Comparison of ENCODE assay signal across 22 cellular contexts in the genomic region with DNA sequence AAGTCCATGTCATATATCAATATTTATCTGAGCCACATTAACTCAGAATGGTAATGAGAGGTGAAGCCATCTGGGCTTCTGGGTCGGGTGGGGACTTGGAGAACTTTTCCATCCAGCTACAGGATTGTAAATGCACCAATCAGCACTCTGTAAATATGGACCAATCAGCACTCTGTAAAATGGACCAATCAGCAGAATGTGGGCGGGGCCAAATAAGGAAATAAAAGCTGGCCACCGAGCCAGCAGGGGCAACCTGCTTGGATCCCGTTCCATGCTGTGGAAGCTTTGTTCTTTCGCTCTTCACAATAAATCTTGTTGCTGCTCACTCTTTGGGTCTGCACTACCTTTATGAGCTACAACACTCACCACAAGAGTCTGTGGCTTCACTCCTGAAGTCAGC.
A peak's percentile ranks its signal among the peaks of the same experiment; 100 is the strongest.
DNase-seq lines count a peak whose midpoint lies in the region; ATAC-seq and TF ChIP-seq lines count a peak whose summit lies in the region.
"Had no signal": no experiment of that assay in that cellular context is flagged by ENCODE, and none has a peak within 500 bp of the region (broad histone marks: within the 10 kb centered on the region; RNA-seq: fewer than 3 reads in every experiment).

No MANE protein-coding gene starts in this region.

- H3K27ac ChIP-seq in endodermal cell (ENCODE audit: low read depth, low read length) (no peak overlapping the region), Peyer's patch (no peak overlapping the region), GM23338 (ENCODE audit: low read depth) (no peak overlapping the region)
- H3K27ac ChIP-seq: BLaER1 had no signal

- DNase-seq in Caco-2 (no peak), NAMALWA (ENCODE audit: low spot score) (peak; percentile 31), WTC11 (ENCODE audit: low spot score) (no peak), endodermal cell (no peak), Peyer's patch (no peak), cardiac septum (ENCODE audit: low spot score) (no peak), DMS79 (lab: John Stamatoyannopoulos, UW) (no peak), GM23338 (ENCODE audit: low spot score) (no peak)
- DNase-seq: 8988T; ACHN; BE2C; C1 segment of cervical spinal cord; Calu3; CD4-positive, alpha-beta memory T cell; CD4-positive, CD25-positive, alpha-beta regulatory T cell; CD8-positive, alpha-beta memory T cell; COR-L47; EL; GDM1 had no signal

- no TSS peak for BruUV-seq in Caco-2 (replicated peaks; lab: Mats Ljungman, UMichigan)

- CTCF ChIA-PET in Caco-2 (lab: Charles Lee) (no interaction called here), WTC11 (lab: Charles Lee) (no interaction called here)

- no peaks in the 10 kb centered on the region for H3K79me2 ChIP-seq in GM23338 (replicated peaks; ENCODE audit: insufficient read depth)

- H3K27me3 ChIP-seq in Caco-2 (replicated peaks; ENCODE audit: control insufficient read depth, insufficient read depth, low read length) (no peaks in the 10 kb centered on the region), endodermal cell (ENCODE audit: control insufficient read depth, insufficient read depth, low read length, poor library complexity, severe bottlenecking) (no peaks in the 10 kb centered on the region), Peyer's patch (no peaks in the 10 kb centered on the region), GM23338 (ENCODE audit: insufficient read depth) (no peaks in the 10 kb centered on the region)
- H3K27me3 ChIP-seq: BE2C, BLaER1 had no signal

- H3K27ac Mint-ChIP-seq in Caco-2 (ENCODE audit: unreplicated experiment) (peak overlapping the region; percentile 80), WTC11 (no peak overlapping the region), endodermal cell (no peak overlapping the region), GM23338 (no peak overlapping the region)
- H3K27ac Mint-ChIP-seq: CD14-positive monocyte; CD4-positive, alpha-beta memory T cell; CD4-positive, CD25-positive, alpha-beta regulatory T cell; CD8-positive, alpha-beta memory T cell had no signal

- 92 to 100% methylated on average over 5 of the region's 5 CpGs for WGBS in endodermal cell (ENCODE audit: insufficient coverage in 1 of 2, insufficient read length in 1 of 2), 2 experiments

- no peaks in the 10 kb centered on the region for H3K9me2 ChIP-seq in GM23338 (ENCODE audit: insufficient read depth)

- H3K9me3 Mint-ChIP-seq in Caco-2 (ENCODE audit: unreplicated experiment) (peaks cover 20% of the 10 kb centered on the region), WTC11 (peaks cover 38% of the 10 kb centered on the region), endodermal cell (peaks cover 39% of the 10 kb centered on the region), GM23338 (peaks cover 8% of the 10 kb centered on the region)

- no peak overlapping the region for H3K4me2 ChIP-seq in GM23338
- H3K4me2 ChIP-seq: BLaER1 had no signal

- no peak for ATAC-seq in WTC11
- ATAC-seq in GM23338, result no peak
- ATAC-seq: GM12878 had no signal

- no peaks in the 10 kb centered on the region for H4K20me1 ChIP-seq in GM23338 (replicated peaks; ENCODE audit: insufficient read depth)
- H4K20me1 ChIP-seq: BLaER1 had no signal

- TF ChIP-seq POLR2A in Peyer's patch (IDR thresholded peaks at IDR 0.05), result no peak

- intact Hi-C loops in Caco-2 (cut with micrococcal nuclease; ENCODE audit: unreplicated experiment), result no loop called here
- intact Hi-C loops in cardiac septum (cut with DNase I), result no loop called here

- no peaks in the 10 kb centered on the region for H3F3A ChIP-seq in GM23338 (replicated peaks; ENCODE audit: low read depth)

- H3K4me1 ChIP-seq in Caco-2 (peaks cover 34% of the 10 kb centered on the region), endodermal cell (ENCODE audit: control insufficient read depth, insufficient read depth, low read length) (peaks cover 4% of the 10 kb centered on the region), Peyer's patch (no peaks in the 10 kb centered on the region), GM23338 (ENCODE audit: insufficient read depth) (peaks cover 25% of the 10 kb centered on the region)
- H3K4me1 ChIP-seq: BLaER1 had no signal

- no peak for TF ChIP-seq CTCF in Caco-2 (IDR thresholded peaks at IDR 0.05; ENCODE audit: insufficient read depth in 1 of 2, low read depth in 1 of 2, low read length in 1 of 2, severe bottlenecking in 1 of 2, unreplicated experiment in 1 of 2)
- no peak for TF ChIP-seq CTCF in WTC11 (IDR thresholded peaks at IDR 0.05)
- no peak for TF ChIP-seq CTCF in endodermal cell (conservative IDR thresholded peaks at IDR 0.05)
- no peak for TF ChIP-seq CTCF in Peyer's patch (IDR thresholded peaks at IDR 0.05)
- no peak for TF ChIP-seq CTCF in GM23338 (conservative IDR thresholded peaks at IDR 0.05; ENCODE audit: low read depth in 2 of 2)

- no peak overlapping the region for H2AFZ ChIP-seq in GM23338

- H3K4me1 Mint-ChIP-seq in Caco-2 (ENCODE audit: low read depth, unreplicated experiment) (peaks cover 39% of the 10 kb centered on the region), WTC11 (peaks cover 29% of the 10 kb centered on the region), endodermal cell (peaks cover 32% of the 10 kb centered on the region), GM23338 (peaks cover 19% of the 10 kb centered on the region; the same call in 2 of the 3 replicates)
- H3K4me1 Mint-ChIP-seq: CD14-positive monocyte; CD4-positive, alpha-beta memory T cell; CD4-positive, CD25-positive, alpha-beta regulatory T cell; CD8-positive, alpha-beta memory T cell had no signal

- no peak overlapping the region for H3K4me3 Mint-ChIP-seq in Caco-2 (ENCODE audit: unreplicated experiment)
- no peak overlapping the region for H3K4me3 Mint-ChIP-seq in WTC11
- no peak overlapping the region for H3K4me3 Mint-ChIP-seq in endodermal cell
- no peak overlapping the region for H3K4me3 Mint-ChIP-seq in GM23338
- H3K4me3 Mint-ChIP-seq: CD14-positive monocyte; CD4-positive, alpha-beta memory T cell; CD4-positive, CD25-positive, alpha-beta regulatory T cell; CD8-positive, alpha-beta memory T cell had no signal

- H3K36me3 Mint-ChIP-seq in Caco-2 (ENCODE audit: insufficient read depth, unreplicated experiment) (peaks cover 9% of the 10 kb centered on the region), WTC11 (peaks cover 35% of the 10 kb centered on the region), endodermal cell (ENCODE audit: low read depth) (peaks cover 41% of the 10 kb centered on the region), GM23338 (ENCODE audit: low read depth) (peaks cover 16% of the 10 kb centered on the region; the same call in 2 of the 3 replicates)
- H3K36me3 Mint-ChIP-seq: CD14-positive monocyte; CD4-positive, alpha-beta memory T cell; CD4-positive, CD25-positive, alpha-beta regulatory T cell; CD8-positive, alpha-beta memory T cell had no signal

- H3K4me3 ChIP-seq in Caco-2 (ENCODE audit: low read depth, low read length) (no peak overlapping the region), endodermal cell (ENCODE audit: low read length) (peak overlapping the region; percentile 45), Peyer's patch (no peak overlapping the region), GM23338 (no peak overlapping the region)
- H3K4me3 ChIP-seq: BLaER1, GM12878 had no signal

- POLR2A ChIA-PET in Caco-2 (lab: Charles Lee) (no interaction called here), WTC11 (lab: Charles Lee) (no interaction called here)

- H3K9me3 ChIP-seq in Caco-2 (peaks cover 19% of the 10 kb centered on the region), endodermal cell (ENCODE audit: control insufficient read depth, low read length) (peaks cover 52% of the 10 kb centered on the region), Peyer's patch (no peaks in the 10 kb centered on the region)
- H3K9me3 ChIP-seq: BE2C had no signal

- H3K9ac ChIP-seq in endodermal cell (ENCODE audit: extremely low read depth, low read length, poor library complexity, severe bottlenecking), result no peak overlapping the region
- H3K9ac ChIP-seq: BLaER1 had no signal

- H3K27me3 Mint-ChIP-seq in Caco-2 (ENCODE audit: insufficient read depth, unreplicated experiment) (no peaks in the 10 kb centered on the region), WTC11 (ENCODE audit: low read depth) (no peaks in the 10 kb centered on the region), endodermal cell (ENCODE audit: insufficient read depth) (no peaks in the 10 kb centered on the region), GM23338 (ENCODE audit: insufficient read depth, low read depth, poor library complexity) (peaks cover 2% of the 10 kb centered on the region)
- H3K27me3 Mint-ChIP-seq: CD4-positive, alpha-beta memory T cell; CD4-positive, CD25-positive, alpha-beta regulatory T cell; CD8-positive, alpha-beta memory T cell had no signal

- H3K36me3 ChIP-seq in Caco-2 (ENCODE audit: control insufficient read depth, insufficient read depth, low read length) (no peaks in the 10 kb centered on the region), endodermal cell (ENCODE audit: control insufficient read depth, insufficient read depth, low read length) (peaks cover 15% of the 10 kb centered on the region), Peyer's patch (no peaks in the 10 kb centered on the region), GM23338 (ENCODE audit: insufficient read depth) (no peaks in the 10 kb centered on the region)
- H3K36me3 ChIP-seq: BE2C, BLaER1 had no signal

TF ChIP-seq in WTC11, 78 proteins besides CTCF, POLR2A, EP300 and RAD21 (continues in another document):
- TF ChIP-seq NFYB (CRISPR knock-in tag; conservative IDR thresholded peaks at IDR 0.05; ENCODE audit: low read depth) (peak; percentile 35; the same call in 1 of the 2 replicates), ESRRA (CRISPR knock-in tag; IDR thresholded peaks at IDR 0.05; ENCODE audit: borderline replicate concordance) (no peak)

TF ChIP-seq in GM23338, 12 proteins besides CTCF, POLR2A, EP300 and RAD21 (continues in another document):
- TF ChIP-seq ZNF331 (CRISPR knock-in tag; IDR thresholded peaks at IDR 0.05; ENCODE audit: low read depth) (no peak), ZNF114 (CRISPR knock-in tag; IDR thresholded peaks at IDR 0.05) (no peak)
- TF ChIP-seq, protein P1, sequence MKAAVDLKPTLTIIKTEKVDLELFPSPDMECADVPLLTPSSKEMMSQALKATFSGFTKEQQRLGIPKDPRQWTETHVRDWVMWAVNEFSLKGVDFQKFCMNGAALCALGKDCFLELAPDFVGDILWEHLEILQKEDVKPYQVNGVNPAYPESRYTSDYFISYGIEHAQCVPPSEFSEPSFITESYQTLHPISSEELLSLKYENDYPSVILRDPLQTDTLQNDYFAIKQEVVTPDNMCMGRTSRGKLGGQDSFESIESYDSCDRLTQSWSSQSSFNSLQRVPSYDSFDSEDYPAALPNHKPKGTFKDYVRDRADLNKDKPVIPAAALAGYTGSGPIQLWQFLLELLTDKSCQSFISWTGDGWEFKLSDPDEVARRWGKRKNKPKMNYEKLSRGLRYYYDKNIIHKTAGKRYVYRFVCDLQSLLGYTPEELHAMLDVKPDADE (IDR thresholded peaks at IDR 0.05), result no peak
